Comparison of ENCODE assay signal across 17 cellular contexts in genomic region chr6:39072830-39073229, GRCh38. TPM values are rescaled to one million over a fixed set of nuclear protein-coding genes. Genes with fewer than 3 reads are reported as not detected.
DNase-seq lines count a peak whose midpoint lies in the region; ATAC-seq and TF ChIP-seq lines count a peak whose summit lies in the region.
"Had no signal": no experiment of that assay in that cellular context is flagged by ENCODE, and none has a peak within 500 bp of the region (broad histone marks: within the 10 kb centered on the region; RNA-seq: fewer than 3 reads in every experiment).

No MANE protein-coding gene starts in this region.

- H3K4me1 Mint-ChIP-seq in H9 (peaks cover 13 to 18% of the 10 kb centered on the region in 2 experiments), chondrocyte (ENCODE audit: low read depth) (no peaks in the 10 kb centered on the region)
- H3K4me1 Mint-ChIP-seq: CD4-positive, alpha-beta memory T cell had no signal

- no peak overlapping the region for H3K23ac ChIP-seq in H9 (ENCODE audit: insufficient read length, low read depth, low read length)

- H2AFZ ChIP-seq in H9 (ENCODE audit: low read length) = no peak overlapping the region
- H2AFZ ChIP-seq: GM23338 had no signal

- H3K18ac ChIP-seq in H9 (ENCODE audit: insufficient read length, low read depth, low read length) = no peak overlapping the region

- no peak overlapping the region for H2BK12ac ChIP-seq in H9 (ENCODE audit: insufficient read length, low read depth, low read length)

- no peak overlapping the region for H2BK20ac ChIP-seq in H9 (ENCODE audit: low read depth, low read length, poor library complexity, severe bottlenecking)

- no peak for ATAC-seq in gastroesophageal sphincter
- ATAC-seq: GM23338 had no signal

- no peak for DNase-seq in H9
- DNase-seq in chondrocyte (ENCODE audit: low spot score) = peak; percentile 62
- peak; percentile 26 for DNase-seq in islet precursor cell
- DNase-seq in spleen = peak; percentile 37
- DNase-seq in HUDEP-2 (lab: John Stamatoyannopoulos, UW; ENCODE audit: unreplicated experiment in 76 of 76) = no peak
- no peak for DNase-seq in germinal center (ENCODE audit: low spot score)
- no peak for DNase-seq in colonic mucosa
- DNase-seq: ACHN; BE2C; C1 segment of cervical spinal cord; Calu3; CD4-positive, alpha-beta memory T cell; DMS79 treated with DMSO at 0.1 percent for 48 hours; GF-D8; H7 had no signal

- no peak overlapping the region for H3K4me2 ChIP-seq in H9 (ENCODE audit: insufficient read depth, insufficient read length, low read length)

- H4K91ac ChIP-seq in H9 (ENCODE audit: insufficient read length, low read depth, low read length) = no peak overlapping the region

- H3K4me3 ChIP-seq in spleen (no peak overlapping the region), gastroesophageal sphincter (no peak overlapping the region), colonic mucosa (no peak overlapping the region)
- H3K4me3 ChIP-seq: GM23338 had no signal

- no peaks in the 10 kb centered on the region for H3K79me2 ChIP-seq in H9 (ENCODE audit: insufficient read depth, low read length)

- H3K27me3 ChIP-seq in H9 (ENCODE audit: insufficient read depth, low read length) = no peaks in the 10 kb centered on the region
- H3K27me3 ChIP-seq in spleen (replicated peaks in 1 of 7) = peaks cover 0 to 13% (median 0%) of the 10 kb centered on the region in 7 donors
- H3K27me3 ChIP-seq in gastroesophageal sphincter = peaks cover 6% of the 10 kb centered on the region
- H3K27me3 ChIP-seq in colonic mucosa = no peaks in the 10 kb centered on the region
- H3K27me3 ChIP-seq: BE2C had no signal

- no peak overlapping the region for H3K4me3 Mint-ChIP-seq in H9
- no peak overlapping the region for H3K4me3 Mint-ChIP-seq in chondrocyte (ENCODE audit: unreplicated experiment)
- H3K4me3 Mint-ChIP-seq: CD4-positive, alpha-beta memory T cell; GM23338 had no signal

- H3K14ac ChIP-seq in H9 (ENCODE audit: insufficient read depth, low read length) = peak overlapping the region; percentile 14; the same call in 1 of the 2 replicates

- no peak overlapping the region for H2BK120ac ChIP-seq in H9 (ENCODE audit: low read depth, low read length, poor library complexity, severe bottlenecking)

- H3K27ac Mint-ChIP-seq in H9 (no peak overlapping the region), chondrocyte (ENCODE audit: unreplicated experiment) (no peak overlapping the region)
- H3K27ac Mint-ChIP-seq: CD4-positive, alpha-beta memory T cell; GM23338 had no signal

- H3K9ac ChIP-seq in H9 (ENCODE audit: extremely low read depth, insufficient read length, low read length) = no peak overlapping the region
- no peak overlapping the region for H3K9ac ChIP-seq in colonic mucosa (ENCODE audit: low read depth in 2 of 2, low read length in 2 of 2)

- TF ChIP-seq POLR2A in spleen (IDR thresholded peaks at IDR 0.05) (no peak), gastroesophageal sphincter (IDR thresholded peaks at IDR 0.05) (no peak)

- WGBS in H9 (ENCODE audit: extremely low coverage, insufficient read length, low lambda C conversion rate) = no CpG with 5 or more reads among the region's 9 CpGs
- WGBS in spleen, 5 donors = 90 to 95% (median 91%) methylated on average over 9 of the region's 9 CpGs
- no CpG with 5 or more reads among the region's 9 CpGs for WGBS in gastroesophageal sphincter (ENCODE audit: low coverage in 1 of 2), 2 donors

- no peak for TF ChIP-seq EP300 in gastroesophageal sphincter (IDR thresholded peaks at IDR 0.05)

- H3K9me3 ChIP-seq in H9 (ENCODE audit: control insufficient read depth, low read depth, low read length) (no peaks in the 10 kb centered on the region), spleen (no peaks in the 10 kb centered on the region), gastroesophageal sphincter (no peaks in the 10 kb centered on the region), colonic mucosa (no peaks in the 10 kb centered on the region)
- H3K9me3 ChIP-seq: BE2C had no signal

- H3K9me3 Mint-ChIP-seq in H9 = no peaks in the 10 kb centered on the region; a peak in 1 of 5 replicates
- H3K9me3 Mint-ChIP-seq in chondrocyte (ENCODE audit: low read depth) = peaks cover 11% of the 10 kb centered on the region
- H3K9me3 Mint-ChIP-seq: CD4-positive, alpha-beta memory T cell; GM23338 had no signal

- H3K4me1 ChIP-seq in H9 (ENCODE audit: insufficient read depth, low read length) (peaks cover 2% of the 10 kb centered on the region; the same call in 1 of the 2 replicates), spleen (no peaks in the 10 kb centered on the region), gastroesophageal sphincter (no peaks in the 10 kb centered on the region), colonic mucosa (no peaks in the 10 kb centered on the region)
- H3K4me1 ChIP-seq: BE2C had no signal

- H4K8ac ChIP-seq in H9 (replicated peaks; ENCODE audit: insufficient read length, low read depth, low read length) = no peak overlapping the region

- no peak overlapping the region for H3K4ac ChIP-seq in H9 (ENCODE audit: low read depth, low read length)

- no peak overlapping the region for H2AK5ac ChIP-seq in H9 (ENCODE audit: insufficient read length, low read length)

- H4K5ac ChIP-seq in H9 (ENCODE audit: insufficient read length, low read depth, low read length) = no peak overlapping the region

- TF ChIP-seq CTCF in H9 (conservative IDR thresholded peaks at IDR 0.05) (no peak), chondrocyte (IDR thresholded peaks at IDR 0.05) (no peak), spleen (IDR thresholded peaks at IDR 0.05 in 8 of 11, conservative IDR thresholded peaks at IDR 0.05 in 3 of 11) (no peak), gastroesophageal sphincter (IDR thresholded peaks at IDR 0.05) (no peak), colonic mucosa (IDR thresholded peaks at IDR 0.05) (no peak)

- H3K79me1 ChIP-seq in H9 (ENCODE audit: insufficient read depth, low read depth, low read length, poor library complexity, severe bottlenecking) = no peaks in the 10 kb centered on the region

- H3K36me3 Mint-ChIP-seq in H9 (ENCODE audit: insufficient read depth in 1 of 3, low read depth in 3 of 3) (no peaks in the 10 kb centered on the region), chondrocyte (ENCODE audit: low read depth) (no peaks in the 10 kb centered on the region)
- H3K36me3 Mint-ChIP-seq: CD4-positive, alpha-beta memory T cell had no signal

- no peak overlapping the region for H2BK5ac ChIP-seq in H9 (ENCODE audit: insufficient read length, low read length)

- no peak overlapping the region for H2BK15ac ChIP-seq in H9 (ENCODE audit: low read depth, low read length)

- H3K27ac ChIP-seq in H9 (ENCODE audit: insufficient read length, low read depth, low read length) (no peak overlapping the region), spleen (no peak overlapping the region), gastroesophageal sphincter (no peak overlapping the region), colonic mucosa (no peak overlapping the region)

- no peaks in the 10 kb centered on the region for H3K23me2 ChIP-seq in H9 (ENCODE audit: insufficient read length, low read depth, low read length, poor library complexity, severe bottlenecking)

- H3T11ph ChIP-seq in H9 (ENCODE audit: low read length) = no peak overlapping the region

- H3K36me3 ChIP-seq in spleen = no peaks in the 10 kb centered on the region
- H3K36me3 ChIP-seq in gastroesophageal sphincter = no peaks in the 10 kb centered on the region
- no peaks in the 10 kb centered on the region for H3K36me3 ChIP-seq in colonic mucosa
- H3K36me3 ChIP-seq: BE2C had no signal

- peaks cover 30% of the 10 kb centered on the region for H3K27me3 Mint-ChIP-seq in H9 (ENCODE audit: low read depth)
- H3K27me3 Mint-ChIP-seq in chondrocyte (ENCODE audit: low read depth) = peaks cover 16% of the 10 kb centered on the region

- no peak overlapping the region for H3K56ac ChIP-seq in H9 (ENCODE audit: insufficient read length, low read depth, low read length)

- H4K20me1 ChIP-seq in H9 (ENCODE audit: control insufficient read depth, insufficient read depth, insufficient read length) = no peaks in the 10 kb centered on the region

- intact Hi-C loops in spleen (cut with DNase I; ENCODE audit: low total_unique reads) = no loop called here
- intact Hi-C loops in colonic mucosa (cut with DNase I) = no loop called here

RNA-seq across cellular contexts. Expression of gene GLP1R, which starts 24.2 kb away (rescaled TPM):
- 0.85 and 1.0 TPM in 2 replicates for total RNA-seq in H9 (2021)
- not detected in 3 replicates for total RNA-seq in chondrocyte
- total RNA-seq in spleen = under 1 TPM in 1 of 7 donors, not detected in 6; 0.11 TPM
- not detected for polyA plus RNA-seq in spleen
- total RNA-seq in gastroesophageal sphincter = under 1 TPM in 1 of 4 donors, not detected in 3; 0.54 TPM
- not detected for total RNA-seq in colonic mucosa
- total RNA-seq: CD4-positive, alpha-beta memory T cell had no signal
- polyA plus RNA-seq: CD4-positive, alpha-beta memory T cell had no signal

RNA-seq across cellular contexts. Expression of gene SAYSD1, which starts 42.2 kb away (rescaled TPM):
- total RNA-seq in H9 (2021) (9.4 and 9.6 TPM in 2 replicates), chondrocyte (12.3 to 13.9 TPM (median 13.6 TPM) in 3 replicates), spleen (10 to 100 TPM in 6 of 7 donors, 1 to 10 TPM in 1; 8.1 to 14.2 (median 13.5) TPM), gastroesophageal sphincter (10 to 100 TPM; 16.4 to 23.2 (median 20.7) TPM), colonic mucosa (10 to 100 TPM; 12.9 to 15.5 TPM)
- polyA plus RNA-seq in spleen = 10 to 100 TPM; 12.8 to 13.6 (median 12.9) TPM

Comparison
In these comparisons a context has a peak if more than half of its experiments do, and no peak if none do; other contexts are left out.
1. DNase-seq: peak in chondrocyte (single experiment), islet precursor cell (single experiment) and spleen (single experiment); none in H9 (single experiment), HUDEP-2 (0 of 76), germinal center (single experiment) and colonic mucosa (single experiment).